ENCODE assay signal across 8 cellular contexts in the genomic region with DNA sequence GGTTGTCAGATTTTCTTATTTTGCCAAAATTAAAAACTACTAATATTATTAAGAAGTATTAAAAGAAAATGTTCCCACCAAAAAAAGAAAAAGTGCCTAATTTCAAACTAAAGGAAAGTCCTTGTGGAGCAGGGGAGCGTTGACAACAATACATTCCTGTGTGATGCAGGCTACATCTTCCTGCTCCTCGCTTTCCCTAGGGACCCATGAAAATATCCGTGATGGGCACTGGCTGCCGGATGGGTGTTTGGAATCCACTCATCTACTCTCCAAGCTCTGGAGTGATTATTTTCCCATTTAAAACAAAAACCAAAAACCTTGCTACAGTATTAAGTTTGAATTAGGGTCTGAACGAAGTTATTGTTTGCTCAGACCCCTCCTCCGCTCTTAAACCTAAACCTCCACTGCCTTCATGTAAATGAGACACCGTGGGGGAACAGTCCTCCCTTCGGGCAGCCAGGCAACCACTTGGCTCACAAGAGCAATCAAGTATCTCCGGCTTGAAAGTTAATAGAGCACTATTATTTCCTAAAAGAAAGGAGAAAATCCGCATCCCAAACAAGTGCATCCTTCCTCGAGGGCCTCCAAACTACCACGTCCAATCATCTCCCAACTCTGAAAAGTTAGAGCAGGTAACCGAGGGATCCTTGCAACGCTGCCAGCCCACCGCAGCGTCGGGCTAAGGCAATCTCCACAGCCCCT. TPM values are rescaled to one million over a fixed set of nuclear protein-coding genes. Genes with fewer than 3 reads are reported as not detected.
DNase-seq lines count a peak whose midpoint lies in the region; ATAC-seq, FAIRE-seq and TF ChIP-seq lines count a peak whose summit lies in the region.

No MANE protein-coding gene starts in this region.

- no peak for FAIRE-seq in HepG2 (lab: Jason Lieb, UNC)

- no peak for ATAC-seq in activated naive CD4-positive, alpha-beta T cell treated with anti-CD3 and anti-CD28 coated beads, Interleukin-2, amount 50 U/mL, for 72 hours
- ATAC-seq in HepG2 (no peak), HG02588 (IDR thresholded peaks at IDR 0.05; ENCODE audit: unreplicated experiment) (no peak)

- TF ChIP-seq CTCF in astrocyte of the cerebellum (IDR thresholded peaks at IDR 0.05; ENCODE audit: low read depth, low read length, missing control alignments): no peak
- TF ChIP-seq CTCF in HepG2 (CRISPR knock-in tag; IDR thresholded peaks at IDR 0.05): no peak
- TF ChIP-seq CTCF in thyroid gland (IDR thresholded peaks at IDR 0.05): no peak

- no peak for DNase-seq in activated naive CD4-positive, alpha-beta T cell treated with anti-CD3 and anti-CD28 coated beads, Interleukin-2, amount 10 ng/mL, durations not matched to agents 7 days and 5 days
- no peak for DNase-seq in activated naive CD4-positive, alpha-beta T cell treated with anti-CD3 and anti-CD28 coated beads, Interleukin-2, amount 50 U/mL, for 72 hours (ENCODE audit: low spot score in 2 of 2)
- no peak for DNase-seq in astrocyte of the cerebellum (ENCODE audit: low read depth)
- DNase-seq in HepG2 (ENCODE audit: low spot score): no peak
- DNase-seq in thyroid gland: peak; percentile 46 to 58
- no peak for DNase-seq in UCSD-AML1 (lab: John Stamatoyannopoulos, UW; ENCODE audit: unreplicated experiment)
- DNase-seq in NCI-H1048 (lab: John Stamatoyannopoulos, UW): no peak

- CTCF ChIA-PET in activated naive CD4-positive, alpha-beta T cell treated with anti-CD3 and anti-CD28 coated beads, Interleukin-2, amount 10 ng/mL, durations not matched to agents 7 days and 5 days (lab: Charles Lee): interaction anchor here (0.8 kb wide), 1 partner anchor 16 kb away, joined by 3 read pairs; no protein-coding TSS in a partner anchor
- CTCF ChIA-PET in HepG2 (lab: Yijun Ruan, JAX; ENCODE audit: low intra/inter-chr PET ratio, low total read pairs): no interaction called here

- H3K36me3 Mint-ChIP-seq in activated naive CD4-positive, alpha-beta T cell treated with anti-CD3 and anti-CD28 coated beads, Interleukin-2, amount 10 ng/mL, durations not matched to agents 7 days and 5 days: peaks cover 3% of the 10 kb centered on the region
- no peaks in the 10 kb centered on the region for H3K36me3 Mint-ChIP-seq in activated naive CD4-positive, alpha-beta T cell treated with anti-CD3 and anti-CD28 coated beads, Interleukin-2, amount 50 U/mL, for 72 hours

- no peak overlapping the region for H3K27ac Mint-ChIP-seq in activated naive CD4-positive, alpha-beta T cell treated with anti-CD3 and anti-CD28 coated beads, Interleukin-2, amount 10 ng/mL, durations not matched to agents 7 days and 5 days
- no peak overlapping the region for H3K27ac Mint-ChIP-seq in activated naive CD4-positive, alpha-beta T cell treated with anti-CD3 and anti-CD28 coated beads, Interleukin-2, amount 50 U/mL, for 72 hours

- POLR2A ChIA-PET in HepG2 (lab: Yijun Ruan, JAX): interaction anchor here (2.3 to 2.4 kb wide), 2 partner anchors 16 to 52 kb away, joined by 10 to 14 read pairs; no protein-coding TSS in a partner anchor

- TF ChIP-seq POLR2A in HepG2 (IDR thresholded peaks at IDR 0.05; ENCODE audit: insufficient read depth in 1 of 2, low read depth in 2 of 2, low read length in 2 of 2): no peak
- TF ChIP-seq POLR2A in thyroid gland (IDR thresholded peaks at IDR 0.05): no peak

- peak overlapping the region; percentile 92 for H3K9ac ChIP-seq in HepG2 (ENCODE audit: insufficient read depth, low read depth, low read length)

- in situ Hi-C loops in astrocyte of the cerebellum (cut with HindIII; ENCODE audit: low sequenced_read_pairs) (no loop called here), HepG2 (cut with HindIII; ENCODE audit: extremely low pct_ligation_motif_present, low pct_unique_long_range_greater_than_20kb) (no loop called here)

- no peaks in the 10 kb centered on the region for H4K20me1 ChIP-seq in HepG2 (ENCODE audit: insufficient read depth, low read length)

- peak overlapping the region; percentile 61 for H3K4me3 Mint-ChIP-seq in activated naive CD4-positive, alpha-beta T cell treated with anti-CD3 and anti-CD28 coated beads, Interleukin-2, amount 10 ng/mL, durations not matched to agents 7 days and 5 days

- H3K9me3 ChIP-seq in HepG2 (ENCODE audit: low read length): no peaks in the 10 kb centered on the region
- H3K9me3 ChIP-seq in thyroid gland: no peaks in the 10 kb centered on the region

- H3K4me3 ChIP-seq in astrocyte of the cerebellum (ENCODE audit: low read depth, low read length) (peak overlapping the region; percentile 70), HepG2 (replicated peaks in 1 of 3; ENCODE audit: insufficient read depth in 1 of 3, low read depth in 2 of 3, low read length in 3 of 3) (peak overlapping the region; percentile 82 to 85 (median 85)), thyroid gland (replicated peaks in 1 of 3) (peak overlapping the region in 2 of 3 donors; percentile 41 to 66)

- H3K27me3 ChIP-seq in HepG2 (ENCODE audit: control insufficient read depth in 1 of 2, insufficient read depth in 2 of 2, low read length in 2 of 2) (no peaks in the 10 kb centered on the region), thyroid gland (no peaks in the 10 kb centered on the region)

- TF ChIP-seq EP300 in HepG2 (IDR thresholded peaks at IDR 0.05; ENCODE audit: low read depth in 2 of 2, low read length in 2 of 2) (no peak), HepG2 (CRISPR knock-in tag; IDR thresholded peaks at IDR 0.05; ENCODE audit: borderline replicate concordance) (no peak)

- peaks cover 10% of the 10 kb centered on the region for H3K4me1 Mint-ChIP-seq in activated naive CD4-positive, alpha-beta T cell treated with anti-CD3 and anti-CD28 coated beads, Interleukin-2, amount 10 ng/mL, durations not matched to agents 7 days and 5 days

- WGBS in HepG2 (ENCODE audit: low lambda C conversion rate): 8% methylated on average over 17 of the region's 17 CpGs
- WGBS in thyroid gland, 2 donors: 25 to 32% methylated on average over 15 to 17 of the region's 17 CpGs

- H3K4me2 ChIP-seq in HepG2 (ENCODE audit: low read depth, low read length): peak overlapping the region; percentile 98

- H3K4me1 ChIP-seq in HepG2 (ENCODE audit: insufficient read depth, low read length): peaks cover 79% of the 10 kb centered on the region
- H3K4me1 ChIP-seq in thyroid gland: peaks cover 10 to 31% of the 10 kb centered on the region in 2 donors

- intact Hi-C loops in HepG2 (cut with micrococcal nuclease; ENCODE audit: unreplicated experiment) (loop anchor here (2.0 to 5.0 kb wide), 2 partner anchors 51 to 123 kb away; no protein-coding TSS in a partner anchor), thyroid gland (cut with DNase I) (no loop called here)

- TSS peak; percentile 54 for BruUV-seq in HepG2 (replicated peaks; lab: Mats Ljungman, UMichigan)

- H3K79me2 ChIP-seq in HepG2 (ENCODE audit: insufficient read depth, low read length): peaks cover 53% of the 10 kb centered on the region

- TF ChIP-seq RAD21 in HepG2 (CRISPR knock-in tag; IDR thresholded peaks at IDR 0.05): no peak

- peaks cover 88% of the 10 kb centered on the region for H3K27me3 Mint-ChIP-seq in activated naive CD4-positive, alpha-beta T cell treated with anti-CD3 and anti-CD28 coated beads, Interleukin-2, amount 10 ng/mL, durations not matched to agents 7 days and 5 days

- peak overlapping the region; percentile 90 for H3K27ac ChIP-seq in HepG2 (ENCODE audit: extremely low read length, insufficient read depth, low read length)
- H3K27ac ChIP-seq in thyroid gland: peak overlapping the region in 2 of 3 donors; percentile 89 to 91

- H2AFZ ChIP-seq in HepG2 (ENCODE audit: low read length): no peak overlapping the region

- H3K36me3 ChIP-seq in HepG2 (replicated peaks in 1 of 2; ENCODE audit: control insufficient read depth in 1 of 2, insufficient read depth in 2 of 2, low read length in 2 of 2) (peaks cover 2 to 5% of the 10 kb centered on the region in 2 experiments; a peak in 3 of 5 replicates), thyroid gland (no peaks in the 10 kb centered on the region)

- no peaks in the 10 kb centered on the region for H3K9me3 Mint-ChIP-seq in activated naive CD4-positive, alpha-beta T cell treated with anti-CD3 and anti-CD28 coated beads, Interleukin-2, amount 10 ng/mL, durations not matched to agents 7 days and 5 days
- H3K9me3 Mint-ChIP-seq in activated naive CD4-positive, alpha-beta T cell treated with anti-CD3 and anti-CD28 coated beads, Interleukin-2, amount 50 U/mL, for 72 hours: no peaks in the 10 kb centered on the region

RNA-seq across cellular contexts. Expression of a gene that starts 1.5 kb away (rescaled TPM):
- total RNA-seq in activated naive CD4-positive, alpha-beta T cell treated with anti-CD3 and anti-CD28 coated beads, Interleukin-2, amount 50 U/mL, for 72 hours: 1 to 10 TPM in 1 of 2 donors, under 1 TPM in 1; 0.37 to 1.5 TPM
- total RNA-seq in HepG2 (2016; rRNA removed; fragmentation: Illumina TruSeq; extraction: Trizol) (50.2 and 74.1 TPM in 2 replicates), thyroid gland (100 to 1,000 TPM in 3 of 4 donors, 10 to 100 TPM in 1; 79.2 to 122 (median 110) TPM)
- 11.6 and 14.5 TPM in 2 replicates for total RNA-seq in HepG2 (2016; cell fraction: cytosol; rRNA removed; fragmentation: Illumina TruSeq; extraction: Trizol; ENCODE audit: low read depth)
- total RNA-seq in HepG2 (2016; cell fraction: insoluble cytoplasmic fraction; rRNA removed; fragmentation: Illumina TruSeq; extraction: Trizol): 36.8 and 80.8 TPM in 2 replicates
- total RNA-seq in HepG2 (2016; cell fraction: membrane; rRNA removed; fragmentation: Illumina TruSeq; extraction: Trizol): 42.5 and 45.5 TPM in 2 replicates
- total RNA-seq in HepG2 (2016; cell fraction: nucleus; rRNA removed; fragmentation: Illumina TruSeq; extraction: Trizol): 56.3 and 70.0 TPM in 2 replicates
- polyA plus RNA-seq in HepG2 (2011; rRNA removed): 343 and 356 TPM in 2 replicates
- polyA plus RNA-seq in HepG2 (2011; cell fraction: cytosol; rRNA removed): 228 and 302 TPM in 2 replicates
- polyA plus RNA-seq in HepG2 (2011; cell fraction: nucleus; rRNA removed): 259 and 313 TPM in 2 replicates
- 127 and 130 TPM in 2 replicates for polyA plus RNA-seq in HepG2 (2012)
- polyA plus RNA-seq in HepG2 (2016; cell fraction: cytosol; fragmentation: Illumina TruSeq; extraction: Trizol; ENCODE audit: low read depth): 14.7 and 15.8 TPM in 2 replicates
- polyA plus RNA-seq in HepG2 (2016; cell fraction: insoluble cytoplasmic fraction; fragmentation: Illumina TruSeq; extraction: Trizol; ENCODE audit: low read depth): 45.2 and 59.6 TPM in 2 replicates
- polyA plus RNA-seq in HepG2 (2016; cell fraction: membrane; fragmentation: Illumina TruSeq; extraction: Trizol; ENCODE audit: low read depth): 33.4 and 35.8 TPM in 2 replicates
- 100 and 107 TPM in 2 replicates for polyA plus RNA-seq in HepG2 (2016; cell fraction: nucleus; fragmentation: Illumina TruSeq; extraction: Trizol; ENCODE audit: insufficient read depth, low read depth)
- 84.8 and 423 TPM in 2 replicates for polyA minus RNA-seq in HepG2 (2011; rRNA and poly(A)+ RNA removed; ENCODE audit: low replicate concordance)
- 148 and 170 TPM in 2 replicates for polyA minus RNA-seq in HepG2 (2011; cell fraction: cytosol; rRNA and poly(A)+ RNA removed)
- polyA minus RNA-seq in HepG2 (2011; cell fraction: nucleus; rRNA and poly(A)+ RNA removed): 147 and 160 TPM in 2 replicates

RNA-seq across cellular contexts. Expression of a gene that starts 48.9 kb away (rescaled TPM):
- not detected for total RNA-seq in activated naive CD4-positive, alpha-beta T cell treated with anti-CD3 and anti-CD28 coated beads, Interleukin-2, amount 50 U/mL, for 72 hours
- total RNA-seq in HepG2 (2016; rRNA removed; fragmentation: Illumina TruSeq; extraction: Trizol): 0.04 TPM in 1 of 2 replicates, not detected in the other
- total RNA-seq in HepG2 (2016; cell fraction: cytosol; rRNA removed; fragmentation: Illumina TruSeq; extraction: Trizol; ENCODE audit: low read depth): not detected in 2 replicates
- total RNA-seq in HepG2 (2016; cell fraction: insoluble cytoplasmic fraction; rRNA removed; fragmentation: Illumina TruSeq; extraction: Trizol): not detected in 2 replicates
- total RNA-seq in HepG2 (2016; cell fraction: membrane; rRNA removed; fragmentation: Illumina TruSeq; extraction: Trizol): not detected in 2 replicates
- not detected in 2 replicates for total RNA-seq in HepG2 (2016; cell fraction: nucleus; rRNA removed; fragmentation: Illumina TruSeq; extraction: Trizol)
- 1.2 TPM in 2 replicates for polyA plus RNA-seq in HepG2 (2011; rRNA removed)
- 0.51 and 1.1 TPM in 2 replicates for polyA plus RNA-seq in HepG2 (2011; cell fraction: cytosol; rRNA removed)
- polyA plus RNA-seq in HepG2 (2011; cell fraction: nucleus; rRNA removed): 0.34 and 0.50 TPM in 2 replicates
- polyA plus RNA-seq in HepG2 (2012): 0.75 and 1.7 TPM in 2 replicates
- not detected in 2 replicates for polyA plus RNA-seq in HepG2 (2016; cell fraction: cytosol; fragmentation: Illumina TruSeq; extraction: Trizol; ENCODE audit: low read depth)
- polyA plus RNA-seq in HepG2 (2016; cell fraction: insoluble cytoplasmic fraction; fragmentation: Illumina TruSeq; extraction: Trizol; ENCODE audit: low read depth): not detected in 2 replicates
- 0.06 TPM in 1 of 2 replicates, not detected in the other for polyA plus RNA-seq in HepG2 (2016; cell fraction: membrane; fragmentation: Illumina TruSeq; extraction: Trizol; ENCODE audit: low read depth)
- 0.21 TPM in 1 of 2 replicates, not detected in the other for polyA plus RNA-seq in HepG2 (2016; cell fraction: nucleus; fragmentation: Illumina TruSeq; extraction: Trizol; ENCODE audit: insufficient read depth, low read depth)
- 0.20 and 2.0 TPM in 2 replicates for polyA minus RNA-seq in HepG2 (2011; rRNA and poly(A)+ RNA removed; ENCODE audit: low replicate concordance)
- polyA minus RNA-seq in HepG2 (2011; cell fraction: cytosol; rRNA and poly(A)+ RNA removed): 0.26 and 0.49 TPM in 2 replicates
- polyA minus RNA-seq in HepG2 (2011; cell fraction: nucleus; rRNA and poly(A)+ RNA removed): 0.62 and 1.0 TPM in 2 replicates
- total RNA-seq in thyroid gland: not detected

Comparison
In these comparisons a context has a peak if more than half of its experiments do, and no peak if none do; other contexts are left out.
1. DNase-seq: peak in thyroid gland (2 of 2); none in activated naive CD4-positive, alpha-beta T cell treated with anti-CD3 and anti-CD28 coated beads, Interleukin-2, amount 10 ng/mL, durations not matched to agents 7 days and 5 days (single experiment), activated naive CD4-positive, alpha-beta T cell treated with anti-CD3 and anti-CD28 coated beads, Interleukin-2, amount 50 U/mL, for 72 hours (0 of 2), astrocyte of the cerebellum (single experiment), HepG2 (single experiment), UCSD-AML1 (single experiment) and NCI-H1048 (single experiment).
2. RNA of a gene that starts 1.5 kb away (total RNA-seq): 79.2 to 122 TPM in thyroid gland and 11.6 to 80.8 TPM in HepG2; 0.37 to 1.5 TPM in activated naive CD4-positive, alpha-beta T cell treated with anti-CD3 and anti-CD28 coated beads, Interleukin-2, amount 50 U/mL, for 72 hours; every median in the first group is over 4 times any median in the second.
3. Peak in every context shown above with its lines, with median percentiles within 50 percentile points of each other: H3K4me3 ChIP-seq.